ENCODE assay signal across 17 cellular contexts in the genomic region with DNA sequence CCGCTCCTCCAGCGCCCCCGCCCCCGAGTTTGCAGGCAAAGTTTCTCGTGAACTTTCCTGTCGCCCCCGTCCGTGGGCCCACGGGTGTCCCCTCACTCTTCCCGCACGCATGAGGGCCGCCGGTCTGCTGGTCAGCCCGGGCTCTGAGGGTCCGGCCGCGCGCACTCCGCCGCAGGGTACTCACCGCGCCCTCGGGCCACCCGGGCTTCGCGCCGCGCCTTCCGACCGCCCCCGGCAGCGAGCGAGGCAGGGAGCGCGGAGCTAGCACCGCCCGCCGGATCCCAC. TPM values are rescaled to one million over a fixed set of nuclear protein-coding genes. Genes with fewer than 3 reads are reported as not detected.
DNase-seq lines count a peak whose midpoint lies in the region; ATAC-seq, FAIRE-seq and TF ChIP-seq lines count a peak whose summit lies in the region.
"Had no signal": no experiment of that assay in that cellular context is flagged by ENCODE, and none has a peak within 500 bp of the region (broad histone marks: within the 10 kb centered on the region; RNA-seq: fewer than 3 reads in every experiment).

No MANE protein-coding gene starts in this region.

- no peaks in the 10 kb centered on the region for H3K9me3 ChIP-seq in heart left ventricle
- H3K9me3 ChIP-seq in right cardiac atrium (ENCODE audit: control insufficient read depth, low read length), result no peaks in the 10 kb centered on the region
- no peaks in the 10 kb centered on the region for H3K9me3 ChIP-seq in pancreas

- no peak overlapping the region for H3K4me3 Mint-ChIP-seq in activated T-helper 2 cell treated with anti-CD3 and anti-CD28 coated beads, Interferon-gamma antibody, Interleukin-2, Interleukin-4, amounts not matched to agents 10 μg/mL and 5 μg/mL and 100 μg/mL, durations not matched to agents 14 hours and 24 hours and 36 hours (ENCODE audit: low read depth)
- H3K4me3 Mint-ChIP-seq in T-cell, result peak overlapping the region in 1 of 3 donors; percentile 66

- H3K4me3 ChIP-seq in heart left ventricle, result peak overlapping the region in 10 of 12 donors; percentile 44 to 63 (median 53)
- peak overlapping the region; percentile 45 for H3K4me3 ChIP-seq in right cardiac atrium (ENCODE audit: low read length)
- H3K4me3 ChIP-seq in pancreas, result peak overlapping the region in 3 of 4 donors; percentile 10 to 38 (median 31)
- peak overlapping the region; percentile 57 for H3K4me3 ChIP-seq in urinary bladder (ENCODE audit: low read depth, low read length)
- H3K4me3 ChIP-seq: PC-9 had no signal

- WGBS in heart left ventricle, 4 donors, result 0 to 2% (median 1%) methylated on average over 10 to 38 of the region's 38 CpGs
- WGBS in right cardiac atrium, result 1% methylated on average over 38 of the region's 38 CpGs
- WGBS in pancreas, 2 donors, result 1% methylated on average over 20 to 38 of the region's 38 CpGs
- WGBS in urinary bladder, result 1% methylated on average over 38 of the region's 38 CpGs

- no peaks in the 10 kb centered on the region for H3K36me3 Mint-ChIP-seq in activated T-helper 2 cell treated with anti-CD3 and anti-CD28 coated beads, Interferon-gamma antibody, Interleukin-2, Interleukin-4, amounts not matched to agents 10 μg/mL and 5 μg/mL and 100 μg/mL, durations not matched to agents 14 hours and 24 hours and 36 hours (ENCODE audit: low read depth)
- no peaks in the 10 kb centered on the region for H3K36me3 Mint-ChIP-seq in T-cell
- H3K36me3 Mint-ChIP-seq: activated naive CD8-positive, alpha-beta T cell treated with anti-CD3 and anti-CD28 coated beads for 36 hours had no signal

- intact Hi-C loops in heart left ventricle (cut with DNase I), result no loop called here
- intact Hi-C loops in left ventricle myocardium superior (cut with micrococcal nuclease), result loop anchor here (5.0 kb wide), 1 partner anchor 42 kb away; no protein-coding TSS in a partner anchor
- intact Hi-C loops in right cardiac atrium (cut with DNase I), result no loop called here
- intact Hi-C loops in pancreas (cut with DNase I), result no loop called here
- intact Hi-C loops in activated T-helper 2 cell treated with anti-CD3 and anti-CD28 coated beads, Interferon-gamma antibody, Interleukin-2, Interleukin-4, amounts not matched to agents 10 μg/mL and 5 μg/mL and 100 μg/mL, durations not matched to agents 14 hours and 24 hours and 36 hours (cut with micrococcal nuclease), result loop anchor here (2.0 kb wide), 1 partner anchor 35 kb away; no protein-coding TSS in a partner anchor

- ATAC-seq in heart left ventricle, result no peak
- no peak for ATAC-seq in left ventricle myocardium superior
- no peak for ATAC-seq in right cardiac atrium
- no peak for ATAC-seq in pancreas
- no peak for ATAC-seq in T-cell (replicated peaks in 1 of 4)

- POLR2A ChIA-PET in T-cell (lab: Charles Lee), result no interaction called here

- H3K9me3 Mint-ChIP-seq in activated T-helper 2 cell treated with anti-CD3 and anti-CD28 coated beads, Interferon-gamma antibody, Interleukin-2, Interleukin-4, amounts not matched to agents 10 μg/mL and 5 μg/mL and 100 μg/mL, durations not matched to agents 14 hours and 24 hours and 36 hours, result no peaks in the 10 kb centered on the region
- H3K9me3 Mint-ChIP-seq in T-cell, result no peaks in the 10 kb centered on the region
- H3K9me3 Mint-ChIP-seq: activated CD8-positive, alpha-beta T cell treated with anti-CD3 and anti-CD28 coated beads for 36 hours; activated naive CD8-positive, alpha-beta T cell treated with anti-CD3 and anti-CD28 coated beads for 36 hours had no signal

- H3K27ac ChIP-seq in heart left ventricle, result no peak overlapping the region
- H3K27ac ChIP-seq in right cardiac atrium (ENCODE audit: low read length), result no peak overlapping the region
- H3K27ac ChIP-seq in pancreas, result no peak overlapping the region
- no peak overlapping the region for H3K27ac ChIP-seq in urinary bladder (ENCODE audit: low read depth)
- H3K27ac ChIP-seq: PC-9 had no signal

- FAIRE-seq in pancreas (lab: Jason Lieb, UNC), result no peak

- peaks cover 2% of the 10 kb centered on the region for H3K4me1 Mint-ChIP-seq in activated T-helper 2 cell treated with anti-CD3 and anti-CD28 coated beads, Interferon-gamma antibody, Interleukin-2, Interleukin-4, amounts not matched to agents 10 μg/mL and 5 μg/mL and 100 μg/mL, durations not matched to agents 14 hours and 24 hours and 36 hours (ENCODE audit: low read depth)
- peaks cover 23 to 35% (median 31%) of the 10 kb centered on the region in 3 donors for H3K4me1 Mint-ChIP-seq in T-cell

- no peak for TF ChIP-seq POLR2A in heart left ventricle (IDR thresholded peaks at IDR 0.05)

- no peaks in the 10 kb centered on the region for H3K36me3 ChIP-seq in heart left ventricle
- no peaks in the 10 kb centered on the region for H3K36me3 ChIP-seq in pancreas
- H3K36me3 ChIP-seq in urinary bladder (ENCODE audit: insufficient read depth), result no peaks in the 10 kb centered on the region

- CTCF ChIA-PET in T-cell (lab: Charles Lee), result interaction anchor here (0.7 to 1.4 kb wide), 2 partner anchors 13 to 15 kb away, joined by 3 read pairs; no protein-coding TSS in a partner anchor

- peaks cover 8 to 92% (median 13%) of the 10 kb centered on the region in 9 donors for H3K27me3 ChIP-seq in heart left ventricle
- no peaks in the 10 kb centered on the region for H3K27me3 ChIP-seq in right cardiac atrium (ENCODE audit: control insufficient read depth, insufficient read depth)
- H3K27me3 ChIP-seq in pancreas, result peaks cover 0 to 25% (median 4%) of the 10 kb centered on the region in 4 donors

- H3K4me1 ChIP-seq in heart left ventricle (peaks cover 0 to 52% (median 29%) of the 10 kb centered on the region in 12 donors), right cardiac atrium (ENCODE audit: control insufficient read depth, insufficient read depth, low read length) (peaks cover 12% of the 10 kb centered on the region), pancreas (peaks cover 0 to 3% (median 0%) of the 10 kb centered on the region in 3 donors), urinary bladder (ENCODE audit: insufficient read depth) (no peaks in the 10 kb centered on the region)

- H3K27me3 Mint-ChIP-seq in activated T-helper 2 cell treated with anti-CD3 and anti-CD28 coated beads, Interferon-gamma antibody, Interleukin-2, Interleukin-4, amounts not matched to agents 10 μg/mL and 5 μg/mL and 100 μg/mL, durations not matched to agents 14 hours and 24 hours and 36 hours (ENCODE audit: low read depth), result peaks cover 74% of the 10 kb centered on the region
- H3K27me3 Mint-ChIP-seq in T-cell, result peaks cover 66 to 85% of the 10 kb centered on the region in 2 donors

- no peak for DNase-seq in heart left ventricle
- no peak for DNase-seq in left ventricle myocardium superior
- peak in 1 of 3 donors; percentile 71 for DNase-seq in right cardiac atrium
- no peak for DNase-seq in pancreas
- DNase-seq in activated T-helper 2 cell treated with anti-CD3 and anti-CD28 coated beads, Interferon-gamma antibody, Interleukin-2, Interleukin-4, amounts not matched to agents 10 μg/mL and 5 μg/mL and 100 μg/mL, durations not matched to agents 14 hours and 24 hours and 36 hours (ENCODE audit: low spot score), result no peak
- no peak for DNase-seq in T-cell
- no peak for DNase-seq in NCI-H524 treated with DMSO at 0.1 percent for 48 hours (lab: John Stamatoyannopoulos, UW)
- DNase-seq: MM.1S; PC-9; stimulated activated CD4-positive, alpha-beta T cell treated with anti-CD3 and anti-CD28 coated beads, Interleukin-1b, Interleukin-23, amount 100 ng/mL, for 48 hours; stimulated activated naive CD4-positive, alpha-beta T cell treated with Interleukin-2 at 50 U/mL for 16 hours; T-helper 9 cell had no signal

- TF ChIP-seq CTCF in heart left ventricle (IDR thresholded peaks at IDR 0.05), result no peak
- no peak for TF ChIP-seq CTCF in pancreas (IDR thresholded peaks at IDR 0.05)

- no peak overlapping the region for H3K27ac Mint-ChIP-seq in activated T-helper 2 cell treated with anti-CD3 and anti-CD28 coated beads, Interferon-gamma antibody, Interleukin-2, Interleukin-4, amounts not matched to agents 10 μg/mL and 5 μg/mL and 100 μg/mL, durations not matched to agents 14 hours and 24 hours and 36 hours
- no peak overlapping the region for H3K27ac Mint-ChIP-seq in T-cell
- H3K27ac Mint-ChIP-seq: activated CD8-positive, alpha-beta T cell treated with anti-CD3 and anti-CD28 coated beads for 36 hours; activated naive CD8-positive, alpha-beta T cell treated with anti-CD3 and anti-CD28 coated beads for 36 hours had no signal

RNA-seq across cellular contexts. Expression of gene CNTFR, which starts 0.2 kb away (rescaled TPM):
- total RNA-seq in heart left ventricle, result 1 to 10 TPM in 5 of 9 donors, under 1 TPM in 4; 0.43 to 9.8 (median 1.2) TPM
- polyA plus RNA-seq in heart left ventricle, result 1 to 10 TPM; 2.2 to 2.3 TPM
- 3.3 TPM for total RNA-seq in left ventricle myocardium superior
- total RNA-seq in right cardiac atrium, result 10 to 100 TPM; 14.9 to 66.4 (median 46.0) TPM
- 55.0 TPM for polyA plus RNA-seq in right cardiac atrium
- 1 to 10 TPM in 2 of 6 donors, under 1 TPM in 3, not detected in 1; 0.12 to 2.6 (median 0.31) TPM for total RNA-seq in pancreas
- polyA plus RNA-seq in pancreas, result 1 to 10 TPM in 1 of 2 donors, under 1 TPM in 1; 0.87 to 2.5 TPM
- 5.6 TPM for total RNA-seq in urinary bladder
- polyA plus RNA-seq in urinary bladder, result 11.5 TPM
- not detected in 2 replicates for total RNA-seq in activated T-helper 2 cell treated with anti-CD3 and anti-CD28 coated beads, Interferon-gamma antibody, Interleukin-2, Interleukin-4, amounts not matched to agents 10 μg/mL and 5 μg/mL and 100 μg/mL, durations not matched to agents 14 hours and 24 hours and 36 hours
- not detected for total RNA-seq in T-cell
- total RNA-seq: activated CD8-positive, alpha-beta T cell treated with anti-CD3 and anti-CD28 coated beads for 36 hours; activated naive CD8-positive, alpha-beta T cell treated with anti-CD3 and anti-CD28 coated beads for 36 hours; dermis microvascular lymphatic vessel endothelial cell; glomerular endothelial cell; PC-9 had no signal

RNA-seq across cellular contexts. Expression of gene RPP25L, which starts 22.6 kb away (rescaled TPM):
- total RNA-seq in heart left ventricle (10 to 100 TPM; 22.5 to 79.2 (median 38.3) TPM), left ventricle myocardium superior (40.8 TPM), right cardiac atrium (10 to 100 TPM; 17.8 to 34.5 (median 31.3) TPM), pancreas (10 to 100 TPM in 2 of 6 donors, 1 to 10 TPM in 4; 7.6 to 16.1 (median 10.0) TPM), urinary bladder (13.2 TPM), T-cell (10 to 100 TPM in 4 of 5 donors, 1 to 10 TPM in 1; 9.3 to 28.6 (median 22.5) TPM)
- polyA plus RNA-seq in heart left ventricle (10 to 100 TPM; 31.7 to 59.9 TPM), right cardiac atrium (49.0 TPM), pancreas (10 to 100 TPM; 17.1 to 19.8 TPM), urinary bladder (33.7 TPM)
- total RNA-seq in activated T-helper 2 cell treated with anti-CD3 and anti-CD28 coated beads, Interferon-gamma antibody, Interleukin-2, Interleukin-4, amounts not matched to agents 10 μg/mL and 5 μg/mL and 100 μg/mL, durations not matched to agents 14 hours and 24 hours and 36 hours, result 33.7 and 35.0 TPM in 2 replicates

RNA-seq across cellular contexts. Expression of gene DCTN3, which starts 31.0 kb away (rescaled TPM):
- total RNA-seq in heart left ventricle, result 100 to 1,000 TPM; 104 to 155 (median 125) TPM
- 100 to 1,000 TPM in 1 of 2 donors, 10 to 100 TPM in 1; 73.8 to 118 TPM for polyA plus RNA-seq in heart left ventricle
- total RNA-seq in left ventricle myocardium superior, result 139 TPM
- total RNA-seq in right cardiac atrium, result 100 to 1,000 TPM in 3 of 4 donors, 10 to 100 TPM in 1; 99.3 to 128 (median 117) TPM
- 113 TPM for polyA plus RNA-seq in right cardiac atrium
- 10 to 100 TPM; 31.5 to 50.7 (median 38.6) TPM for total RNA-seq in pancreas
- 10 to 100 TPM; 37.4 to 84.3 TPM for polyA plus RNA-seq in pancreas
- total RNA-seq in urinary bladder, result 34.2 TPM
- 117 TPM for polyA plus RNA-seq in urinary bladder
- total RNA-seq in activated T-helper 2 cell treated with anti-CD3 and anti-CD28 coated beads, Interferon-gamma antibody, Interleukin-2, Interleukin-4, amounts not matched to agents 10 μg/mL and 5 μg/mL and 100 μg/mL, durations not matched to agents 14 hours and 24 hours and 36 hours, result 57.8 and 65.5 TPM in 2 replicates
- total RNA-seq in T-cell, result 10 to 100 TPM; 60.8 to 82.9 (median 69.0) TPM

RNA-seq across cellular contexts. Expression of gene ARID3C, which starts 39.6 kb away (rescaled TPM):
- under 1 TPM in 1 of 9 donors, not detected in 8; 0.20 TPM for total RNA-seq in heart left ventricle
- polyA plus RNA-seq in heart left ventricle, result not detected
- not detected for total RNA-seq in left ventricle myocardium superior
- total RNA-seq in right cardiac atrium, result not detected
- not detected for polyA plus RNA-seq in right cardiac atrium
- total RNA-seq in pancreas, result not detected
- not detected for polyA plus RNA-seq in pancreas
- total RNA-seq in urinary bladder, result not detected
- not detected for polyA plus RNA-seq in urinary bladder
- total RNA-seq in activated T-helper 2 cell treated with anti-CD3 and anti-CD28 coated beads, Interferon-gamma antibody, Interleukin-2, Interleukin-4, amounts not matched to agents 10 μg/mL and 5 μg/mL and 100 μg/mL, durations not matched to agents 14 hours and 24 hours and 36 hours, result 0.14 and 0.21 TPM in 2 replicates
- total RNA-seq in T-cell, result under 1 TPM in 1 of 5 donors, not detected in 4; 0.38 TPM
- total RNA-seq: dermis microvascular lymphatic vessel endothelial cell, PC-9 had no signal

RNA-seq across cellular contexts. Expression of gene SIGMAR1, which starts 48.3 kb away (rescaled TPM):
- total RNA-seq in heart left ventricle, result 10 to 100 TPM; 17.0 to 40.8 (median 24.9) TPM
- polyA plus RNA-seq in heart left ventricle, result 10 to 100 TPM; 21.1 to 55.3 TPM
- total RNA-seq in left ventricle myocardium superior, result 23.1 TPM
- total RNA-seq in right cardiac atrium, result 10 to 100 TPM; 28.6 to 37.2 (median 35.5) TPM
- 36.0 TPM for polyA plus RNA-seq in right cardiac atrium
- 10 to 100 TPM; 20.4 to 27.2 (median 22.9) TPM for total RNA-seq in pancreas
- polyA plus RNA-seq in pancreas, result 10 to 100 TPM; 18.3 to 23.0 TPM
- 18.2 TPM for total RNA-seq in urinary bladder
- polyA plus RNA-seq in urinary bladder, result 103 TPM
- total RNA-seq in activated T-helper 2 cell treated with anti-CD3 and anti-CD28 coated beads, Interferon-gamma antibody, Interleukin-2, Interleukin-4, amounts not matched to agents 10 μg/mL and 5 μg/mL and 100 μg/mL, durations not matched to agents 14 hours and 24 hours and 36 hours, result 105 and 109 TPM in 2 replicates
- total RNA-seq in T-cell, result 10 to 100 TPM; 27.7 to 65.9 (median 60.9) TPM

Comparison
In these comparisons a context has a peak if more than half of its experiments do, and no peak if none do; other contexts are left out.
1. intact Hi-C loops: an anchor here in left ventricle myocardium superior (5.0 kb wide) and activated T-helper 2 cell treated with anti-CD3 and anti-CD28 coated beads, Interferon-gamma antibody, Interleukin-2, Interleukin-4, amounts not matched to agents 10 μg/mL and 5 μg/mL and 100 μg/mL, durations not matched to agents 14 hours and 24 hours and 36 hours (2.0 kb wide); none called in heart left ventricle, right cardiac atrium and pancreas.